17 cellular contexts compared by ENCODE assay signal in genomic region chr10:33073641-33074410, GRCh38.
DNase-seq lines count a peak whose midpoint lies in the region; TF ChIP-seq lines count a peak whose summit lies in the region.
"Had no signal": no experiment of that assay in that cellular context is flagged by ENCODE, and none has a peak within 500 bp of the region (broad histone marks: within the 10 kb centered on the region; RNA-seq: fewer than 3 reads in every experiment).

No MANE protein-coding gene starts in this region.

- H3K9ac ChIP-seq in KMS-11, result no peak overlapping the region

- H3K79me2 ChIP-seq in KMS-11 (ENCODE audit: insufficient read depth, low read depth) (no peaks in the 10 kb centered on the region), osteoblast (ENCODE audit: insufficient read depth, low read length) (no peaks in the 10 kb centered on the region)

- H3K36me3 ChIP-seq in KMS-11 (ENCODE audit: insufficient read depth) (no peaks in the 10 kb centered on the region), osteoblast (ENCODE audit: insufficient read depth, low read length) (no peaks in the 10 kb centered on the region)
- H3K36me3 ChIP-seq: cardiac muscle cell, SJSA1 had no signal

- no peak overlapping the region for H2AFZ ChIP-seq in KMS-11 (ENCODE audit: low read depth)
- peak overlapping the region; percentile 56 for H2AFZ ChIP-seq in osteoblast (ENCODE audit: low read length)

- H3K4me2 ChIP-seq in KMS-11 (no peak overlapping the region), osteoblast (ENCODE audit: insufficient read depth, low read length) (peak overlapping the region; percentile 64)

- H3K4me3 ChIP-seq in KMS-11 (IDR thresholded peaks at IDR 0.05; ENCODE audit: insufficient read depth, low read depth, low read length), result no peak overlapping the region
- H3K4me3 ChIP-seq in osteoblast (ENCODE audit: insufficient read depth, low read length), result peak overlapping the region; percentile 38
- H3K4me3 ChIP-seq: cardiac muscle cell, mucosa of descending colon, psoas muscle, SJSA1 had no signal

- DNase-seq in EL (peak; percentile 3), fibroblast of gingiva (ENCODE audit: low read depth) (peak; percentile 68), osteoblast (ENCODE audit: insufficient read length, low spot score, missing footprints) (peak; percentile 59), ecto neural progenitor cell (ENCODE audit: low spot score) (no peak), ACHN (no peak), midbrain (lab: John Stamatoyannopoulos, UW) (no peak)
- no peak for DNase-seq in stimulated activated naive CD4-positive, alpha-beta T cell treated with Interleukin-2 at 50 U/mL for 16 hours (lab: John Stamatoyannopoulos, UW)
- DNase-seq: activated naive CD4-positive, alpha-beta T cell treated with Interleukin-2 at 50 U/mL for 16 hours; KG1; mucosa of descending colon; NCI-H2081; NCI-H774; psoas muscle; stimulated activated CD4-positive, alpha-beta T cell treated with anti-CD3 and anti-CD28 coated beads, Interleukin-2, amount 100 ng/mL, for 48 hours had no signal

- H3K9me3 ChIP-seq in osteoblast (ENCODE audit: low read depth, low read length), result no peaks in the 10 kb centered on the region
- H3K9me3 ChIP-seq: mucosa of descending colon, psoas muscle had no signal

- H3K4me1 ChIP-seq in KMS-11 (ENCODE audit: low read depth, poor library complexity, severe bottlenecking), result no peaks in the 10 kb centered on the region
- H3K4me1 ChIP-seq in osteoblast (ENCODE audit: insufficient read depth, low read length), result peaks cover 12% of the 10 kb centered on the region
- H3K4me1 ChIP-seq: SJSA1 had no signal

- H3K27me3 ChIP-seq in KMS-11 (ENCODE audit: insufficient read depth, low read depth) (no peaks in the 10 kb centered on the region), osteoblast (ENCODE audit: insufficient read depth, low read length) (peaks cover 4% of the 10 kb centered on the region)
- H3K27me3 ChIP-seq: cardiac muscle cell, SJSA1 had no signal

- no peaks in the 10 kb centered on the region for H4K20me1 ChIP-seq in KMS-11 (ENCODE audit: insufficient read depth)
- no peaks in the 10 kb centered on the region for H4K20me1 ChIP-seq in osteoblast (ENCODE audit: insufficient read depth, low read length)

- TF ChIP-seq CTCF in KMS-11 (conservative IDR thresholded peaks at IDR 0.05; ENCODE audit: low read depth, low read length), result 0 out of 2 replicates have a peak, but pooled peaks have one; percentile 17
- peak; percentile 40 for TF ChIP-seq CTCF in osteoblast (IDR thresholded peaks at IDR 0.05; ENCODE audit: extremely low read depth, low read depth, low read length)

- no peak overlapping the region for H3K27ac ChIP-seq in KMS-11
- H3K27ac ChIP-seq in osteoblast (ENCODE audit: low read depth, low read length), result peak overlapping the region; percentile 45
- H3K27ac ChIP-seq: cardiac muscle cell, psoas muscle, SJSA1 had no signal

- in situ Hi-C loops in ACHN (cut with HindIII; ENCODE audit: low pct_ligation_motif_present, low pct_unique_long_range_greater_than_20kb, low sequenced_read_pairs), result no loop called here

Comparison
In these comparisons a context has a peak if more than half of its experiments do, and no peak if none do; other contexts are left out.
1. DNase-seq: peak in EL (single experiment), fibroblast of gingiva (single experiment) and osteoblast (single experiment); none in ecto neural progenitor cell (single experiment), stimulated activated naive CD4-positive, alpha-beta T cell treated with Interleukin-2 at 50 U/mL for 16 hours (single experiment), ACHN (single experiment) and midbrain (single experiment).